Comparison of ENCODE assay signal across 9 cellular contexts in genomic region chr1:23496490-23497181, GRCh38. TPM values are rescaled to one million over a fixed set of nuclear protein-coding genes. Genes with fewer than 3 reads are reported as not detected.
A peak's percentile ranks its signal among the peaks of the same experiment; 100 is the strongest.
DNase-seq lines count a peak whose midpoint lies in the region; ATAC-seq and TF ChIP-seq lines count a peak whose summit lies in the region.
"Had no signal": no experiment of that assay in that cellular context is flagged by ENCODE, and none has a peak within 500 bp of the region (broad histone marks: within the 10 kb centered on the region; RNA-seq: fewer than 3 reads in every experiment).

No MANE protein-coding gene starts in this region.

- H2BK120ac ChIP-seq in trophoblast cell (ENCODE audit: insufficient read depth, low read length, poor library complexity): no peak overlapping the region

- no peak overlapping the region for H3K4ac ChIP-seq in trophoblast cell (ENCODE audit: low read depth, low read length)

- no peak overlapping the region for H4K8ac ChIP-seq in trophoblast cell (ENCODE audit: low read depth, low read length)

- no peak overlapping the region for H3K9ac ChIP-seq in trophoblast cell (ENCODE audit: low read length)

- peak; percentile 7 for ATAC-seq in gastroesophageal sphincter
- no peak for ATAC-seq in HG03025 (IDR thresholded peaks at IDR 0.05; ENCODE audit: low FRiP score, unreplicated experiment)
- ATAC-seq in GM18517 (IDR thresholded peaks at IDR 0.05; ENCODE audit: unreplicated experiment): no peak

- H4K20me1 ChIP-seq in OCI-LY7 (ENCODE audit: insufficient read depth, low read length): no peaks in the 10 kb centered on the region

- H3K79me1 ChIP-seq in trophoblast cell (ENCODE audit: low read length): no peaks in the 10 kb centered on the region

- H2AFZ ChIP-seq in OCI-LY7 (ENCODE audit: low read length) (peak overlapping the region; percentile 24; the same call in 1 of the 2 replicates), trophoblast cell (ENCODE audit: insufficient read depth, low read length, poor library complexity) (no peak overlapping the region)

- TF ChIP-seq CTCF in OCI-LY7 (conservative IDR thresholded peaks at IDR 0.05; ENCODE audit: low read length) (no peak), gastroesophageal sphincter (IDR thresholded peaks at IDR 0.05) (no peak)

- no peak overlapping the region for H3K14ac ChIP-seq in trophoblast cell (ENCODE audit: low read length)

- H3K9me3 ChIP-seq in OCI-LY7 (ENCODE audit: low read length): no peaks in the 10 kb centered on the region
- no peaks in the 10 kb centered on the region for H3K9me3 ChIP-seq in gastroesophageal sphincter
- no peaks in the 10 kb centered on the region for H3K9me3 ChIP-seq in trophoblast cell (ENCODE audit: insufficient read depth, low read depth, low read length)
- H3K9me3 ChIP-seq: prostate gland had no signal

- WGBS in gastroesophageal sphincter (ENCODE audit: low coverage in 1 of 2), 2 donors: 83% methylated on average over 7 of the region's 7 CpGs; no CpG with 5 or more reads in 1 of the 2 donors
- no CpG with 5 or more reads among the region's 7 CpGs for WGBS in trophoblast cell (ENCODE audit: extremely low coverage, insufficient coverage, insufficient read length)

- CTCF ChIA-PET in OCI-LY7 (lab: Charles Lee; ENCODE audit: unreplicated experiment): interaction anchor here (0.6 to 3.8 kb wide), 6 partner anchors 11 to 162 kb away, joined by 3 to 18 read pairs (median 5); no protein-coding TSS in a partner anchor

- H3K9me2 ChIP-seq in OCI-LY7 (ENCODE audit: insufficient read depth, low read length): no peaks in the 10 kb centered on the region

- peak overlapping the region; percentile 44 for H3K4me2 ChIP-seq in OCI-LY7 (ENCODE audit: low read length)
- H3K4me2 ChIP-seq in trophoblast cell (ENCODE audit: low read length): no peak overlapping the region

- no peak overlapping the region for H2AK5ac ChIP-seq in trophoblast cell (ENCODE audit: low read length)

- H3K18ac ChIP-seq in trophoblast cell (ENCODE audit: low read length): no peak overlapping the region

- H3K27ac ChIP-seq in OCI-LY7 (ENCODE audit: low read depth, low read length, poor library complexity, severe bottlenecking): no peak overlapping the region
- no peak overlapping the region for H3K27ac ChIP-seq in gastroesophageal sphincter
- H3K27ac ChIP-seq in trophoblast cell (ENCODE audit: low read depth, low read length): no peak overlapping the region
- H3K27ac ChIP-seq: prostate gland had no signal

- no peak overlapping the region for H3K4me3 ChIP-seq in OCI-LY7 (ENCODE audit: low read depth, low read length, poor library complexity, severe bottlenecking)
- H3K4me3 ChIP-seq in gastroesophageal sphincter: no peak overlapping the region
- H3K4me3 ChIP-seq in trophoblast cell (ENCODE audit: low read depth, low read length): no peak overlapping the region
- H3K4me3 ChIP-seq: prostate gland had no signal

- no peak overlapping the region for H4K12ac ChIP-seq in trophoblast cell (ENCODE audit: low read depth, low read length)

- H2BK5ac ChIP-seq in trophoblast cell (ENCODE audit: low read depth, low read length, poor library complexity): no peak overlapping the region

- TF ChIP-seq EP300 in gastroesophageal sphincter (IDR thresholded peaks at IDR 0.05): no peak

- no peak for TF ChIP-seq POLR2A in gastroesophageal sphincter (IDR thresholded peaks at IDR 0.05)

- no peak overlapping the region for H3K23ac ChIP-seq in trophoblast cell (ENCODE audit: low read length)

- H3K4me1 ChIP-seq in OCI-LY7 (ENCODE audit: insufficient read depth, low read length, poor library complexity, severe bottlenecking) (peaks cover 21% of the 10 kb centered on the region), gastroesophageal sphincter (peaks cover 0 to 8% (median 0%) of the 10 kb centered on the region in 3 donors), trophoblast cell (ENCODE audit: control insufficient read depth in 1 of 2, insufficient read depth in 2 of 2, low read length in 2 of 2) (peaks cover 0 to 1% of the 10 kb centered on the region in 2 experiments)
- H3K4me1 ChIP-seq: prostate gland had no signal

- DNase-seq in ELF-1 (ENCODE audit: low read depth, low spot score) (peak; percentile 74), OCI-LY7 (ENCODE audit: low spot score) (no peak), trophoblast cell (peak; percentile 88 to 95), midbrain (lab: John Stamatoyannopoulos, UW) (no peak)
- DNase-seq: SIG-M5 had no signal

- POLR2A ChIA-PET in OCI-LY7 (lab: Charles Lee): interaction anchor here (0.6 to 3.6 kb wide), 11 partner anchors 11 to 281 kb away, joined by 3 to 35 read pairs (median 3); partner anchors contain the start of genes E2F2 and HNRNPR

- no peaks in the 10 kb centered on the region for H3K79me2 ChIP-seq in OCI-LY7 (ENCODE audit: insufficient read depth, low read depth, low read length)
- no peaks in the 10 kb centered on the region for H3K79me2 ChIP-seq in trophoblast cell (ENCODE audit: control insufficient read depth, insufficient read depth, low read length, poor library complexity)

- no peak overlapping the region for H2BK12ac ChIP-seq in trophoblast cell (ENCODE audit: low read length)

- H4K91ac ChIP-seq in trophoblast cell (ENCODE audit: low read depth, low read length): no peak overlapping the region

- intact Hi-C loops in OCI-LY7 (cut with micrococcal nuclease; ENCODE audit: unreplicated experiment): loop anchor here (1.0 to 10.0 kb wide), 3 partner anchors 43 to 248 kb away; partner anchors contain the start of gene ELOA

- H3K27me3 ChIP-seq in gastroesophageal sphincter (no peaks in the 10 kb centered on the region), trophoblast cell (ENCODE audit: insufficient read depth, low read length) (no peaks in the 10 kb centered on the region)

- H3K36me3 ChIP-seq in OCI-LY7 (ENCODE audit: insufficient read depth, low read length) (no peaks in the 10 kb centered on the region), gastroesophageal sphincter (no peaks in the 10 kb centered on the region), trophoblast cell (ENCODE audit: control insufficient read depth in 1 of 2, insufficient read depth in 2 of 2, low read length in 2 of 2) (no peaks in the 10 kb centered on the region)
- H3K36me3 ChIP-seq: prostate gland had no signal

- BruUV-seq in OCI-LY7 (replicated peaks; lab: Mats Ljungman, UMichigan): no TSS peak

RNA-seq across cellular contexts. Expression of gene ASAP3, which starts 12.7 kb away (rescaled TPM):
- total RNA-seq in OCI-LY7 (2014; rRNA removed; shearing (Covaris generic)): 5.4 and 5.9 TPM in 2 replicates
- total RNA-seq in OCI-LY7 (2022) (14.9 and 18.0 TPM in 2 replicates), gastroesophageal sphincter (10 to 100 TPM; 21.3 to 37.7 (median 31.0) TPM)
- 12.8 and 13.6 TPM in 2 replicates for polyA plus RNA-seq in trophoblast cell (2013)

RNA-seq across cellular contexts. Expression of gene E2F2, which starts 34.4 kb away (rescaled TPM):
- 176 and 203 TPM in 2 replicates for total RNA-seq in OCI-LY7 (2014; rRNA removed; shearing (Covaris generic))
- 212 and 224 TPM in 2 replicates for total RNA-seq in OCI-LY7 (2022)
- total RNA-seq in gastroesophageal sphincter: under 1 TPM in 2 of 4 donors, not detected in 2; 0.08 to 0.17 TPM
- polyA plus RNA-seq in trophoblast cell (2013): 1.2 and 1.3 TPM in 2 replicates

Comparison
In these comparisons a context has a peak if more than half of its experiments do, and no peak if none do; other contexts are left out.
1. DNase-seq: peak in ELF-1 (single experiment) and trophoblast cell (2 of 2); none in OCI-LY7 (single experiment) and midbrain (single experiment).
2. RNA of gene E2F2, which starts 34.4 kb away (total RNA-seq): 176 to 224 TPM in OCI-LY7; 0.08 to 0.17 TPM in gastroesophageal sphincter; every median in the first group is over 100 times any median in the second.